Comparison of ENCODE assay signal across 9 cellular contexts in the genomic region with DNA sequence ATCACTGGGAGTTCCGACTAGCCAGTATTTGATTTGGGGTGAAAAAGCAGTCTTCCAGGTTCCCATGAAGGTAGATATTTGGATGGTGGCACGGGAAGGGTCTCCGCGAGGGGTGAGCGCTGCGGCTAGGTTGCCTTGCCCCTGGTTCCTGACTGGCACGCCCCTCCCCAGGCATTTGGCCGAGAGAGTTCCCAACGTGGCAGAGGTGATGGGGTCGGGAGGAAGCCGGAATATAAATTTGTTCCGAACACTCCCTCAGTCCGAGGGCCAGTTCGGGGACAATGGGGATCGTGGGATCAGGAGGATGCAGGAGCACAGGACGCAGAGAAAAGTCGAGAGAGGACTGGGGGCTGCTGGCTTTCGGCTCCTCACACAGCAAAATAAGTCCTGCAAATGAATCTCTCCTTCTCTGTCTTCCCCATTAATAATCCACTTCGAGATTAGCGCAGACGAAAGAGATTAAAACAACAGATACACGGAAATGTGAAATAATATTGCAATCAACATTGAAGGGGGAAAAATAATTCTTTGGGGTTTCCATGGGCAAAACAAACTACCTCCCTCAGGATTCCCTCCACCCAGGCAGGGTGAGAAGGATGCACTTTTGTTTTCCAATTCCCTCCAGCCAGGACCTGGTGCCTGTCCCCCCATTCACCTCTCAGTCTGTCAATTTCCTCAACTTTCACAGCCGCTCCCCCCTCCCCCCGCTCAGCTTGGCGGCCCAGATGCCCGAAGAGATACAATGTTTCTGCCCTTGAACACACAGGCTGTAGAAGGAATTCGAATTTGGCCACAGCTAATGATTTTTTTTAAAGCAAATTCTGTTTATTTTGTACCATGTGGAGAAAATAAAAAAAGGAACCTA. TPM values are rescaled to one million over a fixed set of nuclear protein-coding genes. Genes with fewer than 3 reads are reported as not detected.
DNase-seq lines count a peak whose midpoint lies in the region; ATAC-seq and TF ChIP-seq lines count a peak whose summit lies in the region.
"Had no signal": no experiment of that assay in that cellular context is flagged by ENCODE, and none has a peak within 500 bp of the region (broad histone marks: within the 10 kb centered on the region; RNA-seq: fewer than 3 reads in every experiment).

No MANE protein-coding gene starts in this region.

- H3K9me3 Mint-ChIP-seq in neural progenitor cell = no peaks in the 10 kb centered on the region

- H2AFZ ChIP-seq in neural progenitor cell (replicated peaks) = peak overlapping the region; percentile 34

- DNase-seq in SK-N-DZ (ENCODE audit: low spot score) (peak; percentile 9), esophagus squamous epithelium (lab: John Stamatoyannopoulos, UW) (no peak), neural progenitor cell (ENCODE audit: low spot score) (peak; percentile 60), 8988T (no peak), NCI-H510A (lab: John Stamatoyannopoulos, UW) (no peak), LoVo (ENCODE audit: low spot score) (no peak)

- intact Hi-C loops in esophagus squamous epithelium (cut with DNase I) = no loop called here

- H3K27ac ChIP-seq in DOHH2 (ENCODE audit: low read depth, low read length) (no peak overlapping the region), esophagus squamous epithelium (peak overlapping the region; percentile 80 to 98 (median 95)), neural progenitor cell (peak overlapping the region; percentile 0)

- ATAC-seq in HG03159 (IDR thresholded peaks at IDR 0.05; ENCODE audit: unreplicated experiment) = no peak
- ATAC-seq: left colon had no signal

- peaks cover 51% of the 10 kb centered on the region for H3K4me1 ChIP-seq in DOHH2 (ENCODE audit: control insufficient read depth, low read length)
- H3K4me1 ChIP-seq in esophagus squamous epithelium = peaks cover 0 to 42% (median 9%) of the 10 kb centered on the region in 3 donors
- H3K4me1 ChIP-seq in neural progenitor cell = peaks cover 33% of the 10 kb centered on the region

- no peaks in the 10 kb centered on the region for H3K36me3 ChIP-seq in DOHH2 (ENCODE audit: control insufficient read depth, low read length)
- no peaks in the 10 kb centered on the region for H3K36me3 ChIP-seq in esophagus squamous epithelium
- no peaks in the 10 kb centered on the region for H3K36me3 ChIP-seq in neural progenitor cell

- H3K9me2 ChIP-seq in DOHH2 (replicated peaks; ENCODE audit: control insufficient read depth, low read length) = no peaks in the 10 kb centered on the region

- no peak overlapping the region for H3K9ac ChIP-seq in neural progenitor cell

- H4K20me1 ChIP-seq in DOHH2 (ENCODE audit: control insufficient read depth, insufficient read depth, low read depth, low read length) (no peaks in the 10 kb centered on the region), neural progenitor cell (ENCODE audit: low read depth) (no peaks in the 10 kb centered on the region)

- H3K4me3 Mint-ChIP-seq in neural progenitor cell = peak overlapping the region; percentile 86

- no peak for TF ChIP-seq CTCF in DOHH2 (IDR thresholded peaks at IDR 0.05; ENCODE audit: low read depth, low read length, poor library complexity, severe bottlenecking)
- no peak for TF ChIP-seq CTCF in esophagus squamous epithelium (IDR thresholded peaks at IDR 0.05)
- TF ChIP-seq CTCF in neural progenitor cell (IDR thresholded peaks at IDR 0.05) = no peak

- H3K4me3 ChIP-seq in DOHH2 (ENCODE audit: low read length) (peak overlapping the region; percentile 76), esophagus squamous epithelium (peak overlapping the region; percentile 38 to 78 (median 54)), neural progenitor cell (peak overlapping the region; percentile 64)

- H3K27ac Mint-ChIP-seq in neural progenitor cell = peak overlapping the region; percentile 95

- H3K27me3 ChIP-seq in DOHH2 (ENCODE audit: control insufficient read depth, low read length) (peaks cover 5% of the 10 kb centered on the region; the same call in 1 of the 2 replicates), esophagus squamous epithelium (peaks cover 0 to 75% (median 12%) of the 10 kb centered on the region in 4 donors), neural progenitor cell (no peaks in the 10 kb centered on the region)

- no peaks in the 10 kb centered on the region for H3K27me3 Mint-ChIP-seq in neural progenitor cell (ENCODE audit: insufficient read depth, low read depth)

- 15 to 25% methylated on average over 25 to 27 of the region's 27 CpGs for whole genome bisulfite sequencing in esophagus squamous epithelium, 2 donors

- H3K9me3 ChIP-seq in DOHH2 (ENCODE audit: control insufficient read depth, insufficient read depth, low read length) = no peaks in the 10 kb centered on the region
- H3K9me3 ChIP-seq in esophagus squamous epithelium = no peaks in the 10 kb centered on the region
- H3K9me3 ChIP-seq in neural progenitor cell (ENCODE audit: low read depth) = no peaks in the 10 kb centered on the region

- no peak for TF ChIP-seq POLR2A in esophagus squamous epithelium (IDR thresholded peaks at IDR 0.05)

- H3F3A ChIP-seq in DOHH2 (ENCODE audit: control insufficient read depth, insufficient read depth) = peaks cover 30% of the 10 kb centered on the region
- peaks cover 63% of the 10 kb centered on the region for H3F3A ChIP-seq in neural progenitor cell (ENCODE audit: low read depth)

- H3K36me3 Mint-ChIP-seq in neural progenitor cell = no peaks in the 10 kb centered on the region

- H3K79me2 ChIP-seq in DOHH2 (ENCODE audit: control insufficient read depth, low read length) (peaks cover 15% of the 10 kb centered on the region), neural progenitor cell (ENCODE audit: low read depth) (peaks cover 21% of the 10 kb centered on the region)

- peak overlapping the region; percentile 93 for H3K4me2 ChIP-seq in DOHH2 (ENCODE audit: low read length)
- H3K4me2 ChIP-seq in neural progenitor cell = peak overlapping the region; percentile 92

- peaks cover 55% of the 10 kb centered on the region for H3K4me1 Mint-ChIP-seq in neural progenitor cell

RNA-seq across cellular contexts. Expression of a gene that starts 3.1 kb away (rescaled TPM):
- 5.3 and 7.2 TPM in 2 replicates for polyA plus RNA-seq in SK-N-DZ (2014; cell fraction: cytosol; rRNA removed)
- polyA plus RNA-seq in SK-N-DZ (2014; cell fraction: nucleus; rRNA removed) = 3.6 and 4.5 TPM in 2 replicates
- 10 to 100 TPM in 2 of 4 donors, 1 to 10 TPM in 2; 3.1 to 56.5 (median 15.7) TPM for total RNA-seq in esophagus squamous epithelium
- total RNA-seq in neural progenitor cell (ENCODE audit: low replicate concordance) = 72.9 and 106 TPM in 2 replicates

Comparison
In these comparisons a context has a peak if more than half of its experiments do, and no peak if none do; other contexts are left out.
1. DNase-seq: peak in SK-N-DZ (single experiment) and neural progenitor cell (single experiment); none in esophagus squamous epithelium (single experiment), 8988T (single experiment), NCI-H510A (single experiment) and LoVo (single experiment).
2. Peak in every context shown above with its lines, with median percentiles within 50 percentile points of each other: H3K4me3 ChIP-seq.